In genomic region chr2:199956062-199956380, GRCh38 we compare ENCODE assay signal across 8 cellular contexts. TPM values are rescaled to one million over a fixed set of nuclear protein-coding genes. Genes with fewer than 3 reads are reported as not detected.
DNase-seq lines count a peak whose midpoint lies in the region; TF ChIP-seq lines count a peak whose summit lies in the region.

No MANE protein-coding gene starts in this region.

- in situ Hi-C loops in GM13977 (cut with MboI; ENCODE audit: low pct_unique_long_range_greater_than_20kb, low sequenced_read_pairs, unreplicated experiment) = no loop called here

- H3K36me3 ChIP-seq in iPS-15b (ENCODE audit: control insufficient read depth, insufficient read depth, low read length) (peaks cover 4% of the 10 kb centered on the region), stomach smooth muscle (ENCODE audit: control insufficient read depth in 2 of 2, insufficient read depth in 2 of 2, low read length in 2 of 2) (peaks cover 11 to 14% of the 10 kb centered on the region in 2 donors)

- no peaks in the 10 kb centered on the region for H3K9me3 ChIP-seq in iPS-15b (ENCODE audit: control insufficient read depth, insufficient read depth, low read length)
- no peaks in the 10 kb centered on the region for H3K9me3 ChIP-seq in stomach smooth muscle (ENCODE audit: control insufficient read depth in 2 of 2, low read length in 2 of 2)

- H3K27me3 ChIP-seq in iPS-15b (ENCODE audit: control insufficient read depth, insufficient read depth, low read length) (no peaks in the 10 kb centered on the region), stomach smooth muscle (ENCODE audit: control insufficient read depth in 1 of 2, insufficient read depth in 2 of 2, low read length in 2 of 2) (no peaks in the 10 kb centered on the region)

- no peak for DNase-seq in activated CD4-positive, alpha-beta T cell treated with anti-CD3 and anti-CD28 coated beads, Interleukin-2, amount 10 ng/mL, durations not matched to agents 24 days and 14 days
- no peak for DNase-seq in activated CD4-positive, alpha-beta T cell treated with anti-CD3 and anti-CD28 coated beads, Interleukin-2, amount 50 U/mL, for 1 hour
- DNase-seq in GM13977 (ENCODE audit: low spot score) = no peak
- DNase-seq in activated CD4-positive, alpha-beta T cell treated with anti-CD3 and anti-CD28 coated beads for 4 hours = no peak
- no peak for DNase-seq in NCI-H1436 (lab: John Stamatoyannopoulos, UW)

- H3K4me3 ChIP-seq in WI38 (ENCODE audit: low read depth, low read length) = peak overlapping the region; percentile 98
- peak overlapping the region; percentile 86 for H3K4me3 ChIP-seq in iPS-15b (ENCODE audit: low read depth, low read length)
- peak overlapping the region; percentile 90 to 98 for H3K4me3 ChIP-seq in stomach smooth muscle (ENCODE audit: low read length in 2 of 2)

- H3K4me1 ChIP-seq in iPS-15b (ENCODE audit: control insufficient read depth, insufficient read depth, low read length) (no peaks in the 10 kb centered on the region), stomach smooth muscle (ENCODE audit: control insufficient read depth, insufficient read depth, low read length) (peaks cover 26% of the 10 kb centered on the region)

- peak overlapping the region; percentile 98 for H3K4me3 Mint-ChIP-seq in activated CD4-positive, alpha-beta T cell treated with anti-CD3 and anti-CD28 coated beads, Interleukin-2, amount 10 ng/mL, durations not matched to agents 24 days and 14 days

- TF ChIP-seq CTCF in WI38 (IDR thresholded peaks at IDR 0.05; ENCODE audit: low read depth, low read length) (no peak), GM13977 (IDR thresholded peaks at IDR 0.05; ENCODE audit: extremely low read depth, insufficient read depth, missing control alignments) (no peak)

- H3K9me3 Mint-ChIP-seq in activated CD4-positive, alpha-beta T cell treated with anti-CD3 and anti-CD28 coated beads, Interleukin-2, amount 10 ng/mL, durations not matched to agents 24 days and 14 days = no peaks in the 10 kb centered on the region

- H3K36me3 Mint-ChIP-seq in activated CD4-positive, alpha-beta T cell treated with anti-CD3 and anti-CD28 coated beads, Interleukin-2, amount 10 ng/mL, durations not matched to agents 24 days and 14 days (ENCODE audit: low read depth) = peaks cover 32% of the 10 kb centered on the region

- peaks cover 39% of the 10 kb centered on the region for H3K4me1 Mint-ChIP-seq in activated CD4-positive, alpha-beta T cell treated with anti-CD3 and anti-CD28 coated beads, Interleukin-2, amount 10 ng/mL, durations not matched to agents 24 days and 14 days

- peak overlapping the region; percentile 96 for H3K9ac ChIP-seq in iPS-15b (ENCODE audit: low read depth, low read length)
- H3K9ac ChIP-seq in stomach smooth muscle (ENCODE audit: low read length in 2 of 2) = peak overlapping the region; percentile 85 to 95

- H3K27ac Mint-ChIP-seq in activated CD4-positive, alpha-beta T cell treated with anti-CD3 and anti-CD28 coated beads, Interleukin-2, amount 10 ng/mL, durations not matched to agents 24 days and 14 days = peak overlapping the region; percentile 96

- H3K27ac ChIP-seq in stomach smooth muscle (ENCODE audit: low read length) = peak overlapping the region; percentile 79

- H3K27me3 Mint-ChIP-seq in activated CD4-positive, alpha-beta T cell treated with anti-CD3 and anti-CD28 coated beads, Interleukin-2, amount 10 ng/mL, durations not matched to agents 24 days and 14 days = no peaks in the 10 kb centered on the region

- intact Hi-C loops in activated CD4-positive, alpha-beta T cell treated with anti-CD3 and anti-CD28 coated beads, Interleukin-2, amount 10 ng/mL, durations not matched to agents 24 days and 14 days (cut with micrococcal nuclease) = loop anchor here (5.0 kb wide), 1 partner anchor 856 kb away; the partner anchor contains the start of gene BZW1

RNA-seq across cellular contexts. Expression of gene MAIP1, which starts 0.6 kb away (rescaled TPM):
- total RNA-seq in activated CD4-positive, alpha-beta T cell treated with anti-CD3 and anti-CD28 coated beads, Interleukin-2, amount 10 ng/mL, durations not matched to agents 24 days and 14 days = 27.9 and 29.6 TPM in 2 replicates

RNA-seq across cellular contexts. Expression of gene TYW5, which starts 0.7 kb away (rescaled TPM):
- total RNA-seq in activated CD4-positive, alpha-beta T cell treated with anti-CD3 and anti-CD28 coated beads, Interleukin-2, amount 10 ng/mL, durations not matched to agents 24 days and 14 days = 10.9 and 11.7 TPM in 2 replicates

RNA-seq across cellular contexts. Expression of gene C2orf69, which starts 44.9 kb away (rescaled TPM):
- total RNA-seq in activated CD4-positive, alpha-beta T cell treated with anti-CD3 and anti-CD28 coated beads, Interleukin-2, amount 10 ng/mL, durations not matched to agents 24 days and 14 days = 17.1 and 17.4 TPM in 2 replicates
